In genomic region chr1:228082975-228083870, GRCh38 we compare ENCODE assay signal across 1 cellular context.
TF ChIP-seq lines count a peak whose summit lies in the region.

No MANE protein-coding gene starts in this region.

TF ChIP-seq in HepG2, 621 proteins besides CTCF, POLR2A, EP300 and RAD21 (continued from another document and continues in another):
- no peak for TF ChIP-seq PLSCR1 (CRISPR knock-in tag; IDR thresholded peaks at IDR 0.05; ENCODE audit: borderline replicate concordance)
- no peak for TF ChIP-seq ZNF234 (CRISPR knock-in tag; conservative IDR thresholded peaks at IDR 0.05)
- TF ChIP-seq, protein P1, sequence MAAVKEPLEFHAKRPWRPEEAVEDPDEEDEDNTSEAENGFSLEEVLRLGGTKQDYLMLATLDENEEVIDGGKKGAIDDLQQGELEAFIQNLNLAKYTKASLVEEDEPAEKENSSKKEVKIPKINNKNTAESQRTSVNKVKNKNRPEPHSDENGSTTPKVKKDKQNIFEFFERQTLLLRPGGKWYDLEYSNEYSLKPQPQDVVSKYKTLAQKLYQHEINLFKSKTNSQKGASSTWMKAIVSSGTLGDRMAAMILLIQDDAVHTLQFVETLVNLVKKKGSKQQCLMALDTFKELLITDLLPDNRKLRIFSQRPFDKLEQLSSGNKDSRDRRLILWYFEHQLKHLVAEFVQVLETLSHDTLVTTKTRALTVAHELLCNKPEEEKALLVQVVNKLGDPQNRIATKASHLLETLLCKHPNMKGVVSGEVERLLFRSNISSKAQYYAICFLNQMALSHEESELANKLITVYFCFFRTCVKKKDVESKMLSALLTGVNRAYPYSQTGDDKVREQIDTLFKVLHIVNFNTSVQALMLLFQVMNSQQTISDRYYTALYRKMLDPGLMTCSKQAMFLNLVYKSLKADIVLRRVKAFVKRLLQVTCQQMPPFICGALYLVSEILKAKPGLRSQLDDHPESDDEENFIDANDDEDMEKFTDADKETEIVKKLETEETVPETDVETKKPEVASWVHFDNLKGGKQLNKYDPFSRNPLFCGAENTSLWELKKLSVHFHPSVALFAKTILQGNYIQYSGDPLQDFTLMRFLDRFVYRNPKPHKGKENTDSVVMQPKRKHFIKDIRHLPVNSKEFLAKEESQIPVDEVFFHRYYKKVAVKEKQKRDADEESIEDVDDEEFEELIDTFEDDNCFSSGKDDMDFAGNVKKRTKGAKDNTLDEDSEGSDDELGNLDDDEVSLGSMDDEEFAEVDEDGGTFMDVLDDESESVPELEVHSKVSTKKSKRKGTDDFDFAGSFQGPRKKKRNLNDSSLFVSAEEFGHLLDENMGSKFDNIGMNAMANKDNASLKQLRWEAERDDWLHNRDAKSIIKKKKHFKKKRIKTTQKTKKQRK (IDR thresholded peaks at IDR 0.05; ENCODE audit: low read length), result no peak
- no peak for TF ChIP-seq ZNF3 (CRISPR knock-in tag; IDR thresholded peaks at IDR 0.05)
- TF ChIP-seq ZBTB46 (CRISPR knock-in tag; IDR thresholded peaks at IDR 0.05; ENCODE audit: borderline replicate concordance), result no peak
- peak; percentile 56; the same call in 1 of the 2 replicates for TF ChIP-seq ZNF350 (CRISPR knock-in tag; IDR thresholded peaks at IDR 0.05; ENCODE audit: borderline replicate concordance, low read depth)
- 0 out of 2 replicates have a peak, but pooled peaks have one; percentile 16 for TF ChIP-seq YEATS4 (CRISPR knock-in tag; IDR thresholded peaks at IDR 0.05; ENCODE audit: borderline replicate concordance)
- TF ChIP-seq ZC3H4 (CRISPR knock-in tag; IDR thresholded peaks at IDR 0.05; ENCODE audit: borderline replicate concordance), result no peak
- no peak for TF ChIP-seq NFE2L2 (IDR thresholded peaks at IDR 0.05; ENCODE audit: low read length)
- TF ChIP-seq ZNF260 (CRISPR knock-in tag; IDR thresholded peaks at IDR 0.05; ENCODE audit: borderline replicate concordance, low read depth), result no peak
- no peak for TF ChIP-seq ZNF407 (CRISPR knock-in tag; IDR thresholded peaks at IDR 0.05; ENCODE audit: not compliant biosample characterization)
- TF ChIP-seq ZMYM3 (CRISPR knock-in tag; IDR thresholded peaks at IDR 0.05), result no peak
- TF ChIP-seq ZNF207 (IDR thresholded peaks at IDR 0.05; ENCODE audit: borderline replicate concordance), result no peak
- TF ChIP-seq KLF13 (CRISPR knock-in tag; IDR thresholded peaks at IDR 0.05), result no peak
- TF ChIP-seq ZNF496 (CRISPR knock-in tag; IDR thresholded peaks at IDR 0.05; ENCODE audit: insufficient replicate concordance), result no peak
- TF ChIP-seq ZNF124 (CRISPR knock-in tag; IDR thresholded peaks at IDR 0.05), result no peak
- no peak for TF ChIP-seq ELF3 (CRISPR knock-in tag; IDR thresholded peaks at IDR 0.05)
- no peak for TF ChIP-seq CBFB (CRISPR knock-in tag; IDR thresholded peaks at IDR 0.05)
- TF ChIP-seq NCOA2 (CRISPR knock-in tag; IDR thresholded peaks at IDR 0.05), result no peak
- TF ChIP-seq ZNF180 (CRISPR knock-in tag; IDR thresholded peaks at IDR 0.05; ENCODE audit: borderline replicate concordance, low read depth), result no peak
- TF ChIP-seq SOX5 (CRISPR knock-in tag; IDR thresholded peaks at IDR 0.05; ENCODE audit: borderline replicate concordance), result no peak
- no peak for TF ChIP-seq KDM1A (CRISPR knock-in tag; IDR thresholded peaks at IDR 0.05)
- no peak for TF ChIP-seq CEBPB (IDR thresholded peaks at IDR 0.05; ENCODE audit: borderline replicate concordance, low read depth, low read length)
- no peak; the same call in 1 of the 2 replicates for TF ChIP-seq IRX3 (CRISPR knock-in tag; IDR thresholded peaks at IDR 0.05; ENCODE audit: borderline replicate concordance, low read depth)
- no peak for TF ChIP-seq ZNF644 (CRISPR knock-in tag; IDR thresholded peaks at IDR 0.05; ENCODE audit: low read depth)
- no peak for TF ChIP-seq FOXP1 (IDR thresholded peaks at IDR 0.05)
- no peak for TF ChIP-seq FOXP1 (CRISPR knock-in tag; IDR thresholded peaks at IDR 0.05)
- TF ChIP-seq, protein P2, sequence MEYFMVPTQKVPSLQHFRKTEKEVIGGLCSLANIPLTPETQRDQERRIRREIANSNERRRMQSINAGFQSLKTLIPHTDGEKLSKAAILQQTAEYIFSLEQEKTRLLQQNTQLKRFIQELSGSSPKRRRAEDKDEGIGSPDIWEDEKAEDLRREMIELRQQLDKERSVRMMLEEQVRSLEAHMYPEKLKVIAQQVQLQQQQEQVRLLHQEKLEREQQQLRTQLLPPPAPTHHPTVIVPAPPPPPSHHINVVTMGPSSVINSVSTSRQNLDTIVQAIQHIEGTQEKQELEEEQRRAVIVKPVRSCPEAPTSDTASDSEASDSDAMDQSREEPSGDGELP (IDR thresholded peaks at IDR 0.05; ENCODE audit: borderline replicate concordance, low read depth), result no peak
- no peak for TF ChIP-seq RBM22 (optimal IDR thresholded peaks at IDR 0.05; ENCODE audit: low read length)
- no peak for TF ChIP-seq NFE2 (CRISPR knock-in tag; IDR thresholded peaks at IDR 0.05)
- no peak for TF ChIP-seq JUNB (CRISPR knock-in tag; IDR thresholded peaks at IDR 0.05; ENCODE audit: borderline replicate concordance)
- TF ChIP-seq FLYWCH1 (CRISPR knock-in tag; IDR thresholded peaks at IDR 0.05), result no peak
- TF ChIP-seq HMG20B (CRISPR knock-in tag; conservative IDR thresholded peaks at IDR 0.05), result no peak
- no peak for TF ChIP-seq ZNF256 (CRISPR knock-in tag; conservative IDR thresholded peaks at IDR 0.05)
- TF ChIP-seq ZNF337 (CRISPR knock-in tag; IDR thresholded peaks at IDR 0.05; ENCODE audit: borderline replicate concordance, low read depth), result no peak
- no peak for TF ChIP-seq CENPT (CRISPR knock-in tag; IDR thresholded peaks at IDR 0.05; ENCODE audit: low read depth)
- TF ChIP-seq TGIF2 (CRISPR knock-in tag; IDR thresholded peaks at IDR 0.05), result no peak
- TF ChIP-seq ZBTB14 (CRISPR knock-in tag; IDR thresholded peaks at IDR 0.05), result no peak
- TF ChIP-seq STAT5B (CRISPR knock-in tag; IDR thresholded peaks at IDR 0.05), result no peak
- TF ChIP-seq KDM5A (IDR thresholded peaks at IDR 0.05; ENCODE audit: borderline replicate concordance, low read length), result peak; percentile 16; the same call in 1 of the 2 replicates
- no peak for TF ChIP-seq NONO (IDR thresholded peaks at IDR 0.05)
- TF ChIP-seq NONO (CRISPR knock-in tag; conservative IDR thresholded peaks at IDR 0.05), result no peak
- TF ChIP-seq BCL6 (CRISPR knock-in tag; IDR thresholded peaks at IDR 0.05), result no peak
- no peak for TF ChIP-seq ZNF652 (CRISPR knock-in tag; IDR thresholded peaks at IDR 0.05; ENCODE audit: borderline replicate concordance, low read depth)
- TF ChIP-seq, protein P3, sequence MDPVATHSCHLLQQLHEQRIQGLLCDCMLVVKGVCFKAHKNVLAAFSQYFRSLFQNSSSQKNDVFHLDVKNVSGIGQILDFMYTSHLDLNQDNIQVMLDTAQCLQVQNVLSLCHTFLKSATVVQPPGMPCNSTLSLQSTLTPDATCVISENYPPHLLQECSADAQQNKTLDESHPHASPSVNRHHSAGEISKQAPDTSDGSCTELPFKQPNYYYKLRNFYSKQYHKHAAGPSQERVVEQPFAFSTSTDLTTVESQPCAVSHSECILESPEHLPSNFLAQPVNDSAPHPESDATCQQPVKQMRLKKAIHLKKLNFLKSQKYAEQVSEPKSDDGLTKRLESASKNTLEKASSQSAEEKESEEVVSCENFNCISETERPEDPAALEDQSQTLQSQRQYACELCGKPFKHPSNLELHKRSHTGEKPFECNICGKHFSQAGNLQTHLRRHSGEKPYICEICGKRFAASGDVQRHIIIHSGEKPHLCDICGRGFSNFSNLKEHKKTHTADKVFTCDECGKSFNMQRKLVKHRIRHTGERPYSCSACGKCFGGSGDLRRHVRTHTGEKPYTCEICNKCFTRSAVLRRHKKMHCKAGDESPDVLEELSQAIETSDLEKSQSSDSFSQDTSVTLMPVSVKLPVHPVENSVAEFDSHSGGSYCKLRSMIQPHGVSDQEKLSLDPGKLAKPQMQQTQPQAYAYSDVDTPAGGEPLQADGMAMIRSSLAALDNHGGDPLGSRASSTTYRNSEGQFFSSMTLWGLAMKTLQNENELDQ (CRISPR knock-in tag; IDR thresholded peaks at IDR 0.05; ENCODE audit: borderline replicate concordance), result no peak
- no peak for TF ChIP-seq KDM5B (CRISPR knock-in tag; IDR thresholded peaks at IDR 0.05; ENCODE audit: borderline replicate concordance)
- no peak for TF ChIP-seq PTBP1 (IDR thresholded peaks at IDR 0.05; ENCODE audit: low read depth, low read length, poor library complexity, severe bottlenecking)
